In genomic region chr19:37594982-37595382, GRCh38 we compare ENCODE assay signal across 1 cellular context.
A peak's percentile ranks its signal among the peaks of the same experiment; 100 is the strongest.
TF ChIP-seq lines count a peak whose summit lies in the region.

No MANE protein-coding gene starts in this region.

TF ChIP-seq in K562, 482 proteins besides CTCF, POLR2A, EP300 and RAD21 (continued from another document):
- no peak for TF ChIP-seq HLTF (IDR thresholded peaks at IDR 0.05)
- TF ChIP-seq POLR3G (IDR thresholded peaks at IDR 0.05; ENCODE audit: extremely low read depth, insufficient read length, insufficient replicate concordance), result no peak
- no peak for TF ChIP-seq ZNF644 (tag; IDR thresholded peaks at IDR 0.05; ENCODE audit: low read depth)
- no peak for TF ChIP-seq SUPT5H (IDR thresholded peaks at IDR 0.05)
- TF ChIP-seq EHMT2 (IDR thresholded peaks at IDR 0.05), result no peak
- TF ChIP-seq SNAPC5 (CRISPR knock-in tag; IDR thresholded peaks at IDR 0.05), result no peak
- TF ChIP-seq ZNF589 (CRISPR knock-in tag; IDR thresholded peaks at IDR 0.05; ENCODE audit: low read depth), result no peak
- no peak for TF ChIP-seq GABPB2 (CRISPR knock-in tag; conservative IDR thresholded peaks at IDR 0.05)
- TF ChIP-seq MGA (IDR thresholded peaks at IDR 0.05), result peak; percentile 12; the same call in 1 of the 2 replicates
- TF ChIP-seq ZNF766 (CRISPR knock-in tag; conservative IDR thresholded peaks at IDR 0.05), result 0 out of 2 replicates have a peak, but pooled peaks have one; percentile 11
- peak; percentile 33; the same call in 1 of the 2 replicates for TF ChIP-seq MTA1 (IDR thresholded peaks at IDR 0.05; ENCODE audit: borderline replicate concordance)
- 0 out of 2 replicates have a peak, but pooled peaks have one; percentile 44 for TF ChIP-seq FOSL1 (tag; conservative IDR thresholded peaks at IDR 0.05)
- TF ChIP-seq SRF (CRISPR knock-in tag; IDR thresholded peaks at IDR 0.05), result no peak
- peak; percentile 53; the same call in 1 of the 2 replicates for TF ChIP-seq MBD1 (CRISPR knock-in tag; IDR thresholded peaks at IDR 0.05)
- peak; percentile 25; the same call in 1 of the 2 replicates for TF ChIP-seq PKNOX1 (IDR thresholded peaks at IDR 0.05)
- TF ChIP-seq SMARCA5 (IDR thresholded peaks at IDR 0.05), result 0 out of 2 replicates have a peak, but pooled peaks have one; percentile 18
- peak; percentile 79; the same call in 1 of the 2 replicates for TF ChIP-seq SAFB (IDR thresholded peaks at IDR 0.05; ENCODE audit: borderline replicate concordance, low read depth, low read length)
- TF ChIP-seq CHD4 (IDR thresholded peaks at IDR 0.05; ENCODE audit: insufficient read depth, insufficient replicate concordance, low read depth, low read length, poor library complexity, severe bottlenecking), result no peak
- TF ChIP-seq MTA3 (IDR thresholded peaks at IDR 0.05; ENCODE audit: borderline replicate concordance), result 0 out of 2 replicates have a peak, but pooled peaks have one; percentile 10
- TF ChIP-seq TEAD2 (tag; IDR thresholded peaks at IDR 0.05), result no peak
- TF ChIP-seq MCM3 (IDR thresholded peaks at IDR 0.05), result no peak
- no peak for TF ChIP-seq COPS2 (conservative IDR thresholded peaks at IDR 0.05)
- TF ChIP-seq RHOXF2B (CRISPR knock-in tag; conservative IDR thresholded peaks at IDR 0.05), result no peak
- no peak for TF ChIP-seq BHLHE40 (IDR thresholded peaks at IDR 0.05; ENCODE audit: low read length)
